Comparison of ENCODE assay signal across 30 cellular contexts in the genomic region with DNA sequence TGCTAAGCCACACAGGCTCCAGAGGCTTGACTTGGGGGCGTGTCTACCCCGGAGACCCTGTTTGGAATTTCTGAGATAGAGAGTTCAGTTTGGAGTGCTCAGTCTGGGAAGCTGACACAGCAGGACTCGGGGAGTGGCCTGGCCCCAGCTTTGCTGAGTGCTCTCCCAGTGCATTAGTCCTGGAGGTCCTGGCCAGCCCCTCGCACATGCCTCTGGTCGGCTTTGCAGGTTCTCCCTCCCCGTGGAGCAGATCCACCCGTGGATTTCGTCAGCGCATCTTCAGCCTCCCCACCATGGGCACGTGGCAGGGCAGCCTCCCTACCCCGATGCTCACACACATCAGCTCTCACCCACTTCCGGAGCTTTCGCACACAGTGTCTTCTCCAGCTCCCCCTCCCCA.
"Had no signal": no experiment of that assay in that cellular context is flagged by ENCODE, and none has a peak within 500 bp of the region (broad histone marks: within the 10 kb centered on the region; RNA-seq: fewer than 3 reads in every experiment).

No MANE protein-coding gene starts in this region.

- H3K27ac Mint-ChIP-seq: activated CD4-positive, alpha-beta memory T cell treated with anti-CD3 and anti-CD28 coated beads, Interleukin-2, amount 10 ng/mL, durations not matched to agents 7 days and 5 days; activated CD4-positive, alpha-beta T cell treated with anti-CD3 and anti-CD28 coated beads, Interleukin-2, amount 10 ng/mL, durations not matched to agents 7 days and 5 days; activated naive CD4-positive, alpha-beta T cell treated with anti-CD3 and anti-CD28 coated beads, Interleukin-2, amount 10 ng/mL, durations not matched to agents 7 days and 5 days; activated naive CD4-positive, alpha-beta T cell treated with anti-CD3 and anti-CD28 coated beads, Interleukin-2, amount 50 U/mL, for 72 hours; activated naive CD8-positive, alpha-beta T cell treated with anti-CD3 and anti-CD28 coated beads, Interleukin-2, amount 10 ng/mL, durations not matched to agents 7 days and 5 days; activated T-cell treated with anti-CD3 and anti-CD28 coated beads, Interleukin-2, amount 50 U/mL, for 24 hours; activated T-cell treated with anti-CD3 and anti-CD28 coated beads, Interleukin-2, amount 50 U/mL, for 72 hours had no signal

- H3K9me3 Mint-ChIP-seq: activated CD4-positive, alpha-beta memory T cell treated with anti-CD3 and anti-CD28 coated beads, Interleukin-2, amount 10 ng/mL, durations not matched to agents 7 days and 5 days; activated CD4-positive, alpha-beta T cell treated with anti-CD3 and anti-CD28 coated beads, Interleukin-2, amount 10 ng/mL, durations not matched to agents 7 days and 5 days; activated naive CD4-positive, alpha-beta T cell treated with anti-CD3 and anti-CD28 coated beads, Interleukin-2, amount 10 ng/mL, durations not matched to agents 7 days and 5 days; activated naive CD4-positive, alpha-beta T cell treated with anti-CD3 and anti-CD28 coated beads, Interleukin-2, amount 50 U/mL, for 72 hours; activated naive CD8-positive, alpha-beta T cell treated with anti-CD3 and anti-CD28 coated beads, Interleukin-2, amount 10 ng/mL, durations not matched to agents 7 days and 5 days; activated T-cell treated with anti-CD3 and anti-CD28 coated beads, Interleukin-2, amount 50 U/mL, for 24 hours; activated T-cell treated with anti-CD3 and anti-CD28 coated beads, Interleukin-2, amount 50 U/mL, for 72 hours had no signal

- H3K36me3 ChIP-seq: ascending aorta, breast epithelium, cardiac muscle cell, colonic mucosa, esophagus squamous epithelium, gastroesophageal sphincter had no signal

- H3K27ac ChIP-seq: ascending aorta, breast epithelium, cardiac muscle cell, colonic mucosa, epithelial cell of prostate, esophagus squamous epithelium, gastroesophageal sphincter had no signal

- ATAC-seq: activated naive CD4-positive, alpha-beta T cell treated with anti-CD3 and anti-CD28 coated beads, Interleukin-2, amount 50 U/mL, for 72 hours; activated T-cell treated with anti-CD3 and anti-CD28 coated beads, Interleukin-2, amount 50 U/mL, for 72 hours; gastroesophageal sphincter had no signal

- H3K4me3 ChIP-seq: ascending aorta, breast epithelium, cardiac muscle cell, colonic mucosa, esophagus squamous epithelium, gastroesophageal sphincter had no signal

- H3K4me1 Mint-ChIP-seq: activated CD4-positive, alpha-beta memory T cell treated with anti-CD3 and anti-CD28 coated beads, Interleukin-2, amount 10 ng/mL, durations not matched to agents 7 days and 5 days; activated CD4-positive, alpha-beta T cell treated with anti-CD3 and anti-CD28 coated beads, Interleukin-2, amount 10 ng/mL, durations not matched to agents 7 days and 5 days; activated naive CD4-positive, alpha-beta T cell treated with anti-CD3 and anti-CD28 coated beads, Interleukin-2, amount 10 ng/mL, durations not matched to agents 7 days and 5 days had no signal

- FAIRE-seq: endometrium, endothelial cell of umbilical vein had no signal

- DNase-seq: activated CD4-positive, alpha-beta memory T cell treated with anti-CD3 and anti-CD28 coated beads, Interleukin-2, amount 10 ng/mL, durations not matched to agents 7 days and 5 days; activated CD4-positive, alpha-beta T cell treated with anti-CD3 and anti-CD28 coated beads for 4 hours; activated CD4-positive, alpha-beta T cell treated with anti-CD3 and anti-CD28 coated beads, Interleukin-2, amount 10 ng/mL, durations not matched to agents 7 days and 5 days; activated CD4-positive, alpha-beta T cell treated with anti-CD3 and anti-CD28 coated beads, Interleukin-2, amount 50 U/mL, for 4 hours; activated CD4-positive, CD25-positive, alpha-beta regulatory T cell; activated CD4-positive, CD25-positive, alpha-beta regulatory T cell treated with anti-CD3 and anti-CD28 coated beads, Interleukin-2, amount 50 U/mL, for 72 hours; activated CD8-positive, alpha-beta memory T cell treated with anti-CD3 and anti-CD28 coated beads, Interleukin-2, amount 50 U/mL, for 48 hours; activated gamma-delta T cell; activated naive CD4-positive, alpha-beta T cell; activated naive CD4-positive, alpha-beta T cell treated with anti-CD3 and anti-CD28 coated beads, Interleukin-2, amount 10 ng/mL, durations not matched to agents 7 days and 5 days; activated naive CD8-positive, alpha-beta T cell treated with anti-CD3 and anti-CD28 coated beads, Interleukin-2, amount 10 ng/mL, durations not matched to agents 7 days and 5 days; activated T-cell treated with anti-CD3 and anti-CD28 coated beads for 4 hours; activated T-cell treated with anti-CD3 and anti-CD28 coated beads, Interleukin-2, amount 50 U/mL, for 24 hours; activated T-cell treated with anti-CD3 and anti-CD28 coated beads, Interleukin-2, amount 50 U/mL, for 72 hours; central memory CD4-positive, alpha-beta T cell; cerebellar nuclear complex; colonic mucosa; effector CD8-positive, alpha-beta T cell; esophagus squamous epithelium; foreskin melanocyte; T-helper 2 cell had no signal

- H3K9me3 ChIP-seq: ascending aorta, breast epithelium, colonic mucosa, esophagus squamous epithelium, gastroesophageal sphincter had no signal

- H3K27me3 Mint-ChIP-seq: activated CD4-positive, alpha-beta T cell treated with anti-CD3 and anti-CD28 coated beads, Interleukin-2, amount 10 ng/mL, durations not matched to agents 7 days and 5 days; activated naive CD4-positive, alpha-beta T cell treated with anti-CD3 and anti-CD28 coated beads, Interleukin-2, amount 10 ng/mL, durations not matched to agents 7 days and 5 days; activated naive CD8-positive, alpha-beta T cell treated with anti-CD3 and anti-CD28 coated beads, Interleukin-2, amount 10 ng/mL, durations not matched to agents 7 days and 5 days had no signal

- H3K4me3 Mint-ChIP-seq: activated CD4-positive, alpha-beta memory T cell treated with anti-CD3 and anti-CD28 coated beads, Interleukin-2, amount 10 ng/mL, durations not matched to agents 7 days and 5 days; activated CD4-positive, alpha-beta T cell treated with anti-CD3 and anti-CD28 coated beads, Interleukin-2, amount 10 ng/mL, durations not matched to agents 7 days and 5 days; activated naive CD4-positive, alpha-beta T cell treated with anti-CD3 and anti-CD28 coated beads, Interleukin-2, amount 10 ng/mL, durations not matched to agents 7 days and 5 days; activated naive CD8-positive, alpha-beta T cell treated with anti-CD3 and anti-CD28 coated beads, Interleukin-2, amount 10 ng/mL, durations not matched to agents 7 days and 5 days; activated T-cell treated with anti-CD3 and anti-CD28 coated beads, Interleukin-2, amount 50 U/mL, for 24 hours; activated T-cell treated with anti-CD3 and anti-CD28 coated beads, Interleukin-2, amount 50 U/mL, for 72 hours; brain had no signal

- H3K36me3 Mint-ChIP-seq: activated naive CD4-positive, alpha-beta T cell treated with anti-CD3 and anti-CD28 coated beads, Interleukin-2, amount 10 ng/mL, durations not matched to agents 7 days and 5 days; activated naive CD4-positive, alpha-beta T cell treated with anti-CD3 and anti-CD28 coated beads, Interleukin-2, amount 50 U/mL, for 72 hours; activated naive CD8-positive, alpha-beta T cell treated with anti-CD3 and anti-CD28 coated beads, Interleukin-2, amount 10 ng/mL, durations not matched to agents 7 days and 5 days; brain had no signal

- H3K4me1 ChIP-seq: breast epithelium, colonic mucosa had no signal
